8 cellular contexts compared by ENCODE assay signal in genomic region chr19:51365211-51366049, GRCh38. TPM values are rescaled to one million over a fixed set of nuclear protein-coding genes. Genes with fewer than 3 reads are reported as not detected.
A peak's percentile ranks its signal among the peaks of the same experiment; 100 is the strongest.
DNase-seq lines count a peak whose midpoint lies in the region; ATAC-seq lines count a peak whose summit lies in the region.

No MANE protein-coding gene starts in this region.

- intact Hi-C loops in aorta (cut with DNase I): loop anchor here in 1 of 2 donors (5.0 kb wide), 1 partner anchor 337 kb away; no protein-coding TSS in a partner anchor

- H3K27ac ChIP-seq in aorta (ENCODE audit: low read depth in 1 of 2, low read length in 2 of 2): peak overlapping the region in 1 of 2 donors; percentile 46

- no peaks in the 10 kb centered on the region for H3K9me3 ChIP-seq in endocrine pancreas (ENCODE audit: control insufficient read depth, low read length)
- no peaks in the 10 kb centered on the region for H3K9me3 ChIP-seq in aorta (ENCODE audit: control insufficient read depth, low read length)

- H3K4me1 ChIP-seq in endocrine pancreas (ENCODE audit: control insufficient read depth, insufficient read depth, low read length) (no peaks in the 10 kb centered on the region), aorta (ENCODE audit: control insufficient read depth in 1 of 2, insufficient read depth in 2 of 2, low read length in 2 of 2) (no peaks in the 10 kb centered on the region)

- ATAC-seq in aorta (ENCODE audit: low FRiP score) (no peak), GM18867 (IDR thresholded peaks at IDR 0.05; ENCODE audit: unreplicated experiment) (no peak)

- peak; percentile 19 for DNase-seq in stimulated activated CD4-positive, alpha-beta T cell treated with anti-CD3 and anti-CD28 coated beads, Interleukin-4, amount 100 ng/mL, for 24 hours
- DNase-seq in stimulated activated CD4-positive, alpha-beta T cell treated with anti-CD3 and anti-CD28 coated beads, Interleukin-2, amount 100 ng/mL, for 24 hours: no peak
- DNase-seq in SW480 (ENCODE audit: low spot score): peak; percentile 48
- peak; percentile 30 for DNase-seq in mucosa of gallbladder (ENCODE audit: low spot score)
- no peak for DNase-seq in aorta
- DNase-seq in stimulated activated CD4-positive, alpha-beta T cell treated with anti-CD3 and anti-CD28 coated beads, Interleukin-1b, Interleukin-23, amount 100 ng/mL, for 48 hours: no peak

- no peaks in the 10 kb centered on the region for H3K27me3 ChIP-seq in endocrine pancreas (ENCODE audit: control insufficient read depth, insufficient read depth, low read length)
- no peaks in the 10 kb centered on the region for H3K27me3 ChIP-seq in aorta (ENCODE audit: control insufficient read depth in 1 of 2, insufficient read depth in 2 of 2, low read length in 1 of 2)

- WGBS in aorta, 2 donors: 11 to 12% methylated on average over 12 of the region's 12 CpGs

- H3K4me3 ChIP-seq in endocrine pancreas (ENCODE audit: control insufficient read depth, insufficient read depth, low read length) (peak overlapping the region; percentile 82), aorta (ENCODE audit: low read length in 2 of 2) (peak overlapping the region; percentile 54 to 58)

- H3K9ac ChIP-seq in endocrine pancreas (ENCODE audit: control insufficient read depth, insufficient read depth, low read length): peak overlapping the region; percentile 82

- no peaks in the 10 kb centered on the region for H3K36me3 ChIP-seq in endocrine pancreas (ENCODE audit: control insufficient read depth, insufficient read depth, low read length)
- no peaks in the 10 kb centered on the region for H3K36me3 ChIP-seq in aorta (ENCODE audit: control insufficient read depth in 1 of 2, insufficient read depth in 2 of 2, low read length in 1 of 2)

RNA-seq across cellular contexts. Expression of gene ETFB, which starts 0.8 kb away (rescaled TPM):
- total RNA-seq in mucosa of gallbladder (139 TPM), aorta (10 to 100 TPM; 41.5 to 47.9 TPM)
- polyA plus RNA-seq in aorta: 100 to 1,000 TPM in 1 of 2 donors, 10 to 100 TPM in 1; 98.8 to 110 TPM

RNA-seq across cellular contexts. Expression of gene CLDND2, which starts 3.4 kb away (rescaled TPM):
- 0.92 TPM for total RNA-seq in mucosa of gallbladder
- under 1 TPM in 1 of 2 donors, not detected in 1; 0.87 TPM for total RNA-seq in aorta
- polyA plus RNA-seq in aorta: 1 to 10 TPM; 2.0 to 3.5 TPM

RNA-seq across cellular contexts. Expression of gene NKG7, which starts 7.0 kb away (rescaled TPM):
- total RNA-seq in mucosa of gallbladder: 7.4 TPM
- total RNA-seq in aorta: 1 to 10 TPM; 3.3 to 6.7 TPM
- under 1 TPM; 0.38 to 0.59 TPM for polyA plus RNA-seq in aorta

RNA-seq across cellular contexts. Expression of gene LIM2, which starts 22.3 kb away (rescaled TPM):
- total RNA-seq in mucosa of gallbladder (not detected), aorta (not detected)
- not detected for polyA plus RNA-seq in aorta

RNA-seq across cellular contexts. Expression of gene VSIG10L, which starts 23.5 kb away (rescaled TPM):
- total RNA-seq in mucosa of gallbladder (11.3 TPM), aorta (1 to 10 TPM; 1.7 to 2.0 TPM)
- 1 to 10 TPM in 1 of 2 donors, under 1 TPM in 1; 0.25 to 7.2 TPM for polyA plus RNA-seq in aorta

Comparison
In these comparisons a context has a peak if more than half of its experiments do, and no peak if none do; other contexts are left out.
1. DNase-seq: peak in stimulated activated CD4-positive, alpha-beta T cell treated with anti-CD3 and anti-CD28 coated beads, Interleukin-4, amount 100 ng/mL, for 24 hours (single experiment), SW480 (single experiment) and mucosa of gallbladder (single experiment); none in stimulated activated CD4-positive, alpha-beta T cell treated with anti-CD3 and anti-CD28 coated beads, Interleukin-2, amount 100 ng/mL, for 24 hours (0 of 2), aorta (0 of 2) and stimulated activated CD4-positive, alpha-beta T cell treated with anti-CD3 and anti-CD28 coated beads, Interleukin-1b, Interleukin-23, amount 100 ng/mL, for 48 hours (single experiment).